1 cellular context compared by ENCODE assay signal in genomic region chr16:27538508-27538907, GRCh38.
A peak's percentile ranks its signal among the peaks of the same experiment; 100 is the strongest.
TF ChIP-seq lines count a peak whose summit lies in the region.

No MANE protein-coding gene starts in this region.

TF ChIP-seq in endothelial cell of umbilical vein, 7 proteins besides CTCF, POLR2A, EP300 and RAD21:
- TF ChIP-seq POLR2AphosphoS5 (IDR thresholded peaks at IDR 0.05; ENCODE audit: insufficient read depth, low read depth, low read length) (peak; percentile 7), GATA2 (IDR thresholded peaks at IDR 0.05; ENCODE audit: insufficient read depth, insufficient read length, low read depth, low read length) (no peak)
